ENCODE assay signal across 16 cellular contexts in genomic region chr12:109479761-109480160, GRCh38.
"Had no signal": no experiment of that assay in that cellular context is flagged by ENCODE, and none has a peak within 500 bp of the region (broad histone marks: within the 10 kb centered on the region; RNA-seq: fewer than 3 reads in every experiment).

No MANE protein-coding gene starts in this region.

- H3K27ac Mint-ChIP-seq: activated CD8-positive, alpha-beta memory T cell treated with anti-CD3 and anti-CD28 coated beads, Interleukin-2, amount 10 ng/mL, durations not matched to agents 7 days and 5 days; activated CD8-positive, alpha-beta T cell treated with anti-CD3 and anti-CD28 coated beads for 36 hours; memory B cell had no signal

- H3K27ac ChIP-seq: cardiac muscle cell, heart left ventricle, spleen, thoracic aorta, upper lobe of right lung had no signal

- ATAC-seq: activated CD8-positive, alpha-beta memory T cell treated with anti-CD3 and anti-CD28 coated beads, Interleukin-2, amount 10 ng/mL, durations not matched to agents 7 days and 5 days; activated CD8-positive, alpha-beta T cell treated with anti-CD3 and anti-CD28 coated beads for 36 hours; activated naive CD4-positive, alpha-beta T cell treated with anti-CD3 and anti-CD28 coated beads, Interleukin-2, amount 50 U/mL, for 72 hours; heart left ventricle; left colon; upper lobe of right lung had no signal

- H3K27me3 Mint-ChIP-seq: activated CD8-positive, alpha-beta memory T cell treated with anti-CD3 and anti-CD28 coated beads, Interleukin-2, amount 10 ng/mL, durations not matched to agents 7 days and 5 days; activated CD8-positive, alpha-beta T cell treated with anti-CD3 and anti-CD28 coated beads for 36 hours; memory B cell had no signal

- H3K9me3 Mint-ChIP-seq: activated CD8-positive, alpha-beta T cell treated with anti-CD3 and anti-CD28 coated beads for 36 hours; activated naive CD4-positive, alpha-beta T cell treated with anti-CD3 and anti-CD28 coated beads, Interleukin-2, amount 50 U/mL, for 72 hours; memory B cell had no signal

- H3K27me3 ChIP-seq: cardiac muscle cell, heart left ventricle, spleen, upper lobe of right lung had no signal

- H3K4me3 Mint-ChIP-seq: memory B cell had no signal

- H3K4me3 ChIP-seq: cardiac muscle cell, heart left ventricle, spleen, thoracic aorta, upper lobe of right lung had no signal

- H3K9me3 ChIP-seq: heart left ventricle, spleen, thoracic aorta, upper lobe of right lung had no signal

- DNase-seq: activated CD4-positive, alpha-beta T cell treated with anti-CD3 and anti-CD28 coated beads for 48 hours; activated CD8-positive, alpha-beta memory T cell treated with anti-CD3 and anti-CD28 coated beads, Interleukin-2, amount 10 ng/mL, durations not matched to agents 7 days and 5 days; activated CD8-positive, alpha-beta T cell treated with anti-CD3 and anti-CD28 coated beads for 36 hours; activated T-cell treated with anti-CD3 and anti-CD28 coated beads for 4 hours; heart left ventricle; left colon; posterior cingulate gyrus; retina; spleen; stimulated activated CD4-positive, alpha-beta T cell treated with anti-CD3 and anti-CD28 coated beads, Interleukin-4, amount 100 ng/mL, for 1 hour; stimulated activated naive CD4-positive, alpha-beta T cell; upper lobe of right lung had no signal
